Comparison of ENCODE assay signal across 28 cellular contexts in genomic region chr6:15573376-15573775, GRCh38.
"Had no signal": no experiment of that assay in that cellular context is flagged by ENCODE, and none has a peak within 500 bp of the region (broad histone marks: within the 10 kb centered on the region; RNA-seq: fewer than 3 reads in every experiment).

No MANE protein-coding gene starts in this region.

- H3K36me3 ChIP-seq: adrenal gland, Peyer's patch, SJCRH30 had no signal

- H3K27me3 Mint-ChIP-seq: activated CD8-positive, alpha-beta T cell treated with anti-CD3 and anti-CD28 coated beads for 36 hours; activated naive CD4-positive, alpha-beta T cell treated with anti-CD3 and anti-CD28 coated beads, Interleukin-2, amount 10 ng/mL, durations not matched to agents 7 days and 5 days; activated naive CD8-positive, alpha-beta T cell treated with anti-CD3 and anti-CD28 coated beads, Interleukin-2, amount 10 ng/mL, durations not matched to agents 7 days and 5 days had no signal

- H3K27ac Mint-ChIP-seq: activated CD8-positive, alpha-beta T cell treated with anti-CD3 and anti-CD28 coated beads for 36 hours; activated naive CD4-positive, alpha-beta T cell treated with anti-CD3 and anti-CD28 coated beads, Interleukin-2, amount 10 ng/mL, durations not matched to agents 7 days and 5 days; activated naive CD8-positive, alpha-beta T cell treated with anti-CD3 and anti-CD28 coated beads, Interleukin-2, amount 10 ng/mL, durations not matched to agents 7 days and 5 days; activated T-cell treated with anti-CD3 and anti-CD28 coated beads, Interleukin-2, amount 50 U/mL, for 72 hours; activated T-helper 2 cell treated with anti-CD3 and anti-CD28 coated beads, Interferon-gamma antibody, Interleukin-2, Interleukin-4, amounts not matched to agents 10 μg/mL and 5 μg/mL and 100 μg/mL, durations not matched to agents 14 hours and 24 hours and 36 hours had no signal

- H3K9ac ChIP-seq: SK-N-SH had no signal

- H3K9me3 Mint-ChIP-seq: activated CD8-positive, alpha-beta T cell treated with anti-CD3 and anti-CD28 coated beads for 36 hours; activated naive CD4-positive, alpha-beta T cell treated with anti-CD3 and anti-CD28 coated beads, Interleukin-2, amount 10 ng/mL, durations not matched to agents 7 days and 5 days; activated naive CD8-positive, alpha-beta T cell treated with anti-CD3 and anti-CD28 coated beads, Interleukin-2, amount 10 ng/mL, durations not matched to agents 7 days and 5 days; activated T-cell treated with anti-CD3 and anti-CD28 coated beads, Interleukin-2, amount 50 U/mL, for 72 hours had no signal

- H3K9me3 ChIP-seq: adrenal gland, Peyer's patch, SJCRH30, SK-N-SH had no signal

- H3K4me1 ChIP-seq: adrenal gland, Peyer's patch, SJCRH30 had no signal

- ATAC-seq: activated CD4-positive, CD25-positive, alpha-beta regulatory T cell treated with anti-CD3 and anti-CD28 coated beads, Interleukin-2, amount 50 U/mL, for 24 hours; activated CD8-positive, alpha-beta T cell treated with anti-CD3 and anti-CD28 coated beads for 36 hours; activated T-cell treated with anti-CD3 and anti-CD28 coated beads, Interleukin-2, amount 50 U/mL, for 72 hours had no signal

- H3K4me3 ChIP-seq: adrenal gland, Peyer's patch, SJCRH30 had no signal

- H3K27me3 ChIP-seq: adrenal gland, Peyer's patch, SJCRH30 had no signal

- H3K4me2 ChIP-seq: SK-N-SH had no signal

- H3K4me3 Mint-ChIP-seq: activated CD8-positive, alpha-beta T cell treated with anti-CD3 and anti-CD28 coated beads for 36 hours; activated naive CD4-positive, alpha-beta T cell treated with anti-CD3 and anti-CD28 coated beads, Interleukin-2, amount 10 ng/mL, durations not matched to agents 7 days and 5 days; activated naive CD8-positive, alpha-beta T cell treated with anti-CD3 and anti-CD28 coated beads, Interleukin-2, amount 10 ng/mL, durations not matched to agents 7 days and 5 days; activated T-cell treated with anti-CD3 and anti-CD28 coated beads, Interleukin-2, amount 50 U/mL, for 72 hours had no signal

- H3K27ac ChIP-seq: adrenal gland, Peyer's patch, RWPE1, SJCRH30, VCaP had no signal

- H3K9me2 ChIP-seq: SK-N-SH had no signal

- DNase-seq: activated CD4-positive, alpha-beta T cell treated with anti-CD3 and anti-CD28 coated beads for 4 hours; activated CD8-positive, alpha-beta memory T cell treated with anti-CD3 and anti-CD28 coated beads, Interleukin-2, amount 50 U/mL, for 4 hours; activated CD8-positive, alpha-beta T cell treated with anti-CD3 and anti-CD28 coated beads for 36 hours; activated gamma-delta T cell treated with Interleukin-2 at 50 U/mL for 16 hours; activated naive CD4-positive, alpha-beta T cell treated with anti-CD3 and anti-CD28 coated beads, Interleukin-2, amount 10 ng/mL, durations not matched to agents 7 days and 5 days; activated naive CD8-positive, alpha-beta T cell treated with anti-CD3 and anti-CD28 coated beads, Interleukin-2, amount 10 ng/mL, durations not matched to agents 7 days and 5 days; activated T-cell treated with anti-CD3 and anti-CD28 coated beads, Interleukin-2, amount 50 U/mL, for 72 hours; adrenal gland; anterior cingulate cortex; cerebellar nuclear complex; NCI-H1105 treated with DMSO at 0.1 percent for 48 hours; NCI-H1436 treated with DMSO at 0.1 percent for 48 hours; NCI-H187; NCI-H2081; NCI-H2171; NCI-H2227 treated with DMSO at 0.1 percent for 48 hours; NCI-H446 treated with DMSO at 0.1 percent for 48 hours; NCI-H524 treated with DMSO at 0.1 percent for 48 hours; NCI-H748 treated with DMSO at 0.1 percent for 48 hours; Peyer's patch; Right ventricle myocardium superior; SJCRH30; SK-N-SH; T-helper 1 cell had no signal
